ENCODE assay signal across 9 cellular contexts in genomic region chr7:116395125-116395791, GRCh38.
A peak's percentile ranks its signal among the peaks of the same experiment; 100 is the strongest.
DNase-seq lines count a peak whose midpoint lies in the region; ATAC-seq, FAIRE-seq and TF ChIP-seq lines count a peak whose summit lies in the region.
"Had no signal": no experiment of that assay in that cellular context is flagged by ENCODE, and none has a peak within 500 bp of the region (broad histone marks: within the 10 kb centered on the region; RNA-seq: fewer than 3 reads in every experiment).

No MANE protein-coding gene starts in this region.

- H3K27me3 ChIP-seq in bronchial epithelial cell (ENCODE audit: control insufficient read depth, insufficient read depth, low read length) (no peaks in the 10 kb centered on the region), lower lobe of right lung (ENCODE audit: low read depth) (no peaks in the 10 kb centered on the region)
- H3K27me3 ChIP-seq: adrenal gland had no signal

- intact Hi-C loops in lower lobe of right lung (cut with DNase I), result no loop called here

- ATAC-seq in lower lobe of right lung, result peak in 1 of 2 donors; percentile 73
- ATAC-seq in GM18858 (IDR thresholded peaks at IDR 0.05; ENCODE audit: unreplicated experiment), result no peak

- peak overlapping the region; percentile 3 for H3K27ac ChIP-seq in lower lobe of right lung
- H3K27ac ChIP-seq: adrenal gland had no signal

- TF ChIP-seq CTCF in bronchial epithelial cell (IDR thresholded peaks at IDR 0.05; ENCODE audit: insufficient read depth, low read length, severe bottlenecking) (no peak), lower lobe of right lung (IDR thresholded peaks at IDR 0.05) (no peak), GM10266 (IDR thresholded peaks at IDR 0.05; ENCODE audit: control insufficient read depth, insufficient read depth, low read depth, missing control alignments) (no peak)

- no peaks in the 10 kb centered on the region for H3K9me3 ChIP-seq in lower lobe of right lung
- H3K9me3 ChIP-seq: adrenal gland had no signal

- H3K36me3 ChIP-seq in bronchial epithelial cell (ENCODE audit: control insufficient read depth, insufficient read depth, low read length) (no peaks in the 10 kb centered on the region), lower lobe of right lung (no peaks in the 10 kb centered on the region)
- H3K36me3 ChIP-seq: adrenal gland had no signal

- H3K4me1 ChIP-seq in lower lobe of right lung, result peaks cover 17% of the 10 kb centered on the region
- H3K4me1 ChIP-seq: adrenal gland had no signal

- DNase-seq in AG08396 (ENCODE audit: low spot score), result peak; percentile 78
- DNase-seq in HuH-7 (ENCODE audit: low spot score), result peak; percentile 18
- peak; percentile 98 for DNase-seq in bronchial epithelial cell (ENCODE audit: low read depth)
- DNase-seq in lower lobe of right lung, result no peak
- DNase-seq in activated effector memory CD4-positive, alpha-beta T cell treated with anti-CD3 and anti-CD28 coated beads, Interleukin-2, amount 50 U/mL, for 16 hours, result no peak
- no peak for DNase-seq in central memory CD4-positive, alpha-beta T cell
- DNase-seq in GM10266 (ENCODE audit: extremely low spot score), result no peak
- DNase-seq: adrenal gland had no signal

- peak; percentile 36 for FAIRE-seq in bronchial epithelial cell (lab: Jason Lieb, UNC)

- H3K4me3 ChIP-seq in bronchial epithelial cell (ENCODE audit: low read depth, low read length), result no peak overlapping the region
- no peak overlapping the region for H3K4me3 ChIP-seq in lower lobe of right lung
- H3K4me3 ChIP-seq: adrenal gland had no signal

Comparison
In these comparisons a context has a peak if more than half of its experiments do, and no peak if none do; other contexts are left out.
1. DNase-seq: peak in AG08396 (single experiment), HuH-7 (single experiment) and bronchial epithelial cell (single experiment); none in lower lobe of right lung (single experiment), activated effector memory CD4-positive, alpha-beta T cell treated with anti-CD3 and anti-CD28 coated beads, Interleukin-2, amount 50 U/mL, for 16 hours (single experiment), central memory CD4-positive, alpha-beta T cell (single experiment) and GM10266 (single experiment).